Comparison of ENCODE assay signal across 2 cellular contexts in the genomic region with DNA sequence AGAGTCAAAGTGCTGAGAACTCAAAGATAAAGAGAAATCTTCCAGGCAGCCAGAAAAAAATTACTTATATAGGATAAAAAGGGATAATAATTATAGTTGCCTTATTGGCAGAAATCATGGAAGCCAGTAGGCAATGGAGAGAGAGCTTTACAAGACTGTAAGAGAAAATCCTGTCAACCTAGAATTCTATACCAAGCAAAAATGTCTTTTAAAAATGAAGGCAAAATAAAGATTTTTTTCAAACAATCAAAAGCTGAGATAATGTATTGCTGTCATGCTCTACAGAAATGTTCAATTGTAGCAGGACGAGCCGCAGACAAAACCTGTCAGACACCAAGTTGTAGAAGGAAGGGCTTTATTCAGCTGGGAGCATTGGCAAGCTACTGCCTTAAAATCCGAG.
TF ChIP-seq lines count a peak whose summit lies in the region.

No MANE protein-coding gene starts in this region.

TF ChIP-seq in HepG2, 621 proteins besides CTCF, POLR2A, EP300 and RAD21:
- TF ChIP-seq ZNF136 (CRISPR knock-in tag; IDR thresholded peaks at IDR 0.05; ENCODE audit: low read depth), result peak; percentile 96; the same call in 1 of the 2 replicates
- TF ChIP-seq ZNF766 (CRISPR knock-in tag; IDR thresholded peaks at IDR 0.05; ENCODE audit: borderline replicate concordance), result no peak

TF ChIP-seq in HEK293, 187 proteins besides CTCF, POLR2A, EP300 and RAD21 (continued from another document):
- TF ChIP-seq ZNF791 (tag by site-specific recombination; IDR thresholded peaks at IDR 0.05) (no peak), TRIM28 (IDR thresholded peaks at IDR 0.05; ENCODE audit: borderline replicate concordance, low read length) (peak; percentile 74), SETDB1 (IDR thresholded peaks at IDR 0.05; ENCODE audit: insufficient read length, low read length) (peak; percentile 98)
TF ChIP-seq in HEK293: peak in this region for 2.
